ENCODE assay signal across 9 cellular contexts in the genomic region with DNA sequence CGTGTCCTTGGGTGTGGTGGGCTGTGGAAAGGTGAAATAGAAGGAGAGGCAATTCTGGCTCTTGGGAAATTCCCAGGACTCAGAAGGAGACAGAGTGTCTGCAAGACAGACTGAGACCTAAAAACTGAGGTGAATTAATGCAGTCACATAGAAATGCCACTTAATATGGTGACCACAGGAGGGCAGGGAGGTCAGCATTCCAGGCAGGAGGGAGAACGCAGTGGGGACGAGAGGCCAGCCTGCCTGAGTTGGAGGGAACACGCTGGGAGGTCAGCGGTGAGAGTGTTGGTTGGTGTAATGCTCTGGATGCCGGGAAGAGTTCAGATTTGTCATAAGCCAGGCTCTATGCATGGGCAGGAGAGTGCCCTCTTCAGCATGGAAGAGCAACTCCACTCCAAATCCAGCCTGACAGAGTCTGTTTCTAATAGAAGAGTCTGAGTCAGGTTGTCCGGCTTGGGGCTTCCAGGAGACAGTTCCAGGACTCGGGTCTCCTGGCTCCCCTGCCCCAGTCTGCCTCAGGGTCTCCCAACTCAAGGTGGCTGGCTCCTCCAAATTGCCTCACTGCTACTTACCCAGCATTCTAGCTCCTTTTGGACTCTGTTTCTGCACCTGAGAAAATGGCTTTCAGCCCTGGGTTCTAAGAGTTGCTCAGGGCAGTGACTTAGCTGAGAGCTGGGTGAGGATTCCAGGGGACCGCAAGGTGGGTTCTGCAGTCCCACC. TPM values are rescaled to one million over a fixed set of nuclear protein-coding genes. Genes with fewer than 3 reads are reported as not detected.
A peak's percentile ranks its signal among the peaks of the same experiment; 100 is the strongest.
DNase-seq lines count a peak whose midpoint lies in the region; ATAC-seq, FAIRE-seq and TF ChIP-seq lines count a peak whose summit lies in the region.
"Had no signal": no experiment of that assay in that cellular context is flagged by ENCODE, and none has a peak within 500 bp of the region (broad histone marks: within the 10 kb centered on the region; RNA-seq: fewer than 3 reads in every experiment).

No MANE protein-coding gene starts in this region.

- no peak for FAIRE-seq in GM12878 (lab: Jason Lieb, UNC)
- FAIRE-seq: A204.1 had no signal

- BruUV-seq in GM12878 (replicated peaks; lab: Mats Ljungman, UMichigan) = no TSS peak

- H3K9ac ChIP-seq in GM12878 (ENCODE audit: control insufficient read depth, insufficient read depth, low read length) = no peak overlapping the region

- POLR2A ChIA-PET in GM12878 (lab: Charles Lee) = interaction anchor here (0.5 kb wide), 1 partner anchor 13 kb away, joined by 3 read pairs; no protein-coding TSS in a partner anchor

- no peak overlapping the region for H3K27ac ChIP-seq in GM12878 (ENCODE audit: control insufficient read depth, insufficient read depth)
- no peak overlapping the region for H3K27ac ChIP-seq in transverse colon

- no peak overlapping the region for H3K4me3 ChIP-seq in GM12878
- no peak overlapping the region for H3K4me3 ChIP-seq in transverse colon

- DNase-seq in NCI-H1417 (lab: John Stamatoyannopoulos, UW) = peak in 2 of 3 experiments; percentile 1 to 22
- no peak for DNase-seq in NCI-H1417 treated with DMSO at 0.1 percent for 48 hours (lab: John Stamatoyannopoulos, UW)
- DNase-seq in NCI-H1694 (lab: John Stamatoyannopoulos, UW) = peak; percentile 34
- no peak for DNase-seq in GM12878 (ENCODE audit: low read depth, low spot score)
- peak; percentile 86 for DNase-seq in iris pigment epithelial cell (ENCODE audit: low read depth)
- peak; percentile 25 for DNase-seq in transverse colon
- no peak for DNase-seq in effector CD8-positive, alpha-beta T cell (lab: John Stamatoyannopoulos, UW)
- no peak for DNase-seq in NCI-H524 (lab: John Stamatoyannopoulos, UW)

- no peaks in the 10 kb centered on the region for H4K20me1 ChIP-seq in GM12878 (ENCODE audit: control insufficient read depth, insufficient read depth)

- no peak for TF ChIP-seq RAD21 in GM12878 (IDR thresholded peaks at IDR 0.05; ENCODE audit: insufficient read depth, low read depth, low read length)

- no peaks in the 10 kb centered on the region for H3K9me3 ChIP-seq in GM12878 (replicated peaks; ENCODE audit: control insufficient read depth, insufficient read depth, low read length)
- no peaks in the 10 kb centered on the region for H3K9me3 ChIP-seq in transverse colon

- H3K4me1 ChIP-seq in GM12878 (ENCODE audit: control insufficient read depth, insufficient read depth, low read length) (no peaks in the 10 kb centered on the region), transverse colon (peaks cover 0 to 5% (median 0%) of the 10 kb centered on the region in 4 donors)

- no peak for TF ChIP-seq POLR2A in GM12878 (IDR thresholded peaks at IDR 0.05; ENCODE audit: low read depth, low read length)
- TF ChIP-seq POLR2A in transverse colon (IDR thresholded peaks at IDR 0.05) = no peak

- WGBS in GM12878 (ENCODE audit: insufficient coverage, insufficient replicate concordance, low lambda C conversion rate, missing lambda C conversion rate) = 12% methylated on average over 9 of the region's 9 CpGs
- 28 to 43% methylated on average over 1 to 9 of the region's 9 CpGs for WGBS in transverse colon (ENCODE audit: low coverage in 1 of 2), 2 donors

- H3K27me3 ChIP-seq in GM12878 (replicated peaks in 1 of 2; ENCODE audit: control insufficient read depth in 2 of 2, insufficient read depth in 2 of 2, low read length in 1 of 2) = peaks cover 2 to 7% of the 10 kb centered on the region in 2 experiments
- no peaks in the 10 kb centered on the region for H3K27me3 ChIP-seq in transverse colon

- in situ Hi-C loops in GM12878 (cut with MboI) = no loop called here
- in situ Hi-C loops in transverse colon (cut with MboI; ENCODE audit: low pct_ligation_motif_present in 1 of 4, low pct_unique_long_range_greater_than_20kb in 1 of 4, low sequenced_read_pairs in 3 of 4) = no loop called here

- H2AFZ ChIP-seq in GM12878 (ENCODE audit: control insufficient read depth, low read depth, low read length) = no peak overlapping the region

- no peak overlapping the region for H3K4me2 ChIP-seq in GM12878 (ENCODE audit: control insufficient read depth, insufficient read depth)

- TF ChIP-seq EP300 in GM12878 (IDR thresholded peaks at IDR 0.05; ENCODE audit: borderline replicate concordance in 1 of 2, control insufficient read depth in 1 of 2, low read depth in 2 of 2, low read length in 2 of 2) (no peak), transverse colon (IDR thresholded peaks at IDR 0.05; ENCODE audit: low read depth) (no peak)

- no peaks in the 10 kb centered on the region for H3K36me3 ChIP-seq in GM12878 (ENCODE audit: control insufficient read depth in 2 of 2, insufficient read depth in 2 of 2, low read length in 1 of 2)
- no peaks in the 10 kb centered on the region for H3K36me3 ChIP-seq in transverse colon

- H3K79me2 ChIP-seq in GM12878 (ENCODE audit: control insufficient read depth, insufficient read depth, low read length) = no peaks in the 10 kb centered on the region

- RAD21 ChIA-PET in GM12878 (lab: Charles Lee; ENCODE audit: unreplicated experiment) = interaction anchor here (1.6 kb wide), 1 partner anchor 35 kb away, joined by 4 read pairs; no protein-coding TSS in a partner anchor

- peak; percentile 6 to 35 (median 23); a peak in 3 of 6 replicates for TF ChIP-seq CTCF in GM12878 (IDR thresholded peaks at IDR 0.05 in 2 of 3, conservative IDR thresholded peaks at IDR 0.05 in 1 of 3; ENCODE audit: control insufficient read depth in 2 of 3, extremely low read depth in 1 of 3, insufficient read depth in 1 of 3, low read depth in 3 of 3, low read length in 3 of 3)
- TF ChIP-seq CTCF in transverse colon (IDR thresholded peaks at IDR 0.05) = peak; percentile 44 to 55 (median 50)

- SMC1A ChIA-PET in GM12878 (lab: Charles Lee; ENCODE audit: uncharacterized antibody, unreplicated experiment) = interaction anchor here (1.0 to 1.2 kb wide), 2 partner anchors 10 to 35 kb away, joined by 3 to 4 read pairs; no protein-coding TSS in a partner anchor

- CTCF ChIA-PET in GM12878 (lab: Yijun Ruan, JAX) = interaction anchor here (0.7 to 1.2 kb wide), 2 partner anchors 32 to 34 kb away, joined by 3 to 4 read pairs; no protein-coding TSS in a partner anchor

- ATAC-seq in GM12878 = peak; percentile 42; the same call in 2 of the 3 replicates

- intact Hi-C loops in GM12878 (cut with micrococcal nuclease; ENCODE audit: unreplicated experiment) = no loop called here
- intact Hi-C loops in transverse colon (cut with DNase I; ENCODE audit: low total_unique reads) = no loop called here

RNA-seq across cellular contexts. Expression of a gene that starts 5.7 kb away (rescaled TPM):
- total RNA-seq in GM12878 (2013; cell fraction: nucleolus; rRNA removed) = not detected in 2 replicates
- total RNA-seq in GM12878 (2014; rRNA removed) (not detected in 2 replicates), GM12878 (2014; rRNA removed; fragmentation: Illumina TruSeq; extraction: Trizol) (not detected in 2 replicates), GM12878 (2021) (not detected in 2 replicates), transverse colon (under 1 TPM in 1 of 4 donors, not detected in 3; 0.14 TPM)
- polyA plus RNA-seq in GM12878 (2011; ENCODE audit: low read depth) = not detected
- polyA plus RNA-seq in GM12878 (2011; rRNA removed) (not detected in 2 replicates), GM12878 (2014; fragmentation: Illumina TruSeq; extraction: Trizol) (not detected in 2 replicates), GM12878 (2014; fragmentation: Nextera tagmentation; extraction: Ambion mirVana) (not detected), GM12878 (2014; rRNA removed) (not detected in 2 replicates), GM12878 (2016; fragmentation: Nextera tagmentation; extraction: Ambion mirVana) (not detected)
- not detected in 2 replicates for polyA plus RNA-seq in GM12878 (2011; cell fraction: cytosol; rRNA removed)
- polyA plus RNA-seq in GM12878 (2011; cell fraction: nucleus; rRNA removed) = not detected in 2 replicates
- not detected in 2 replicates for polyA plus RNA-seq in GM12878 (2012)
- polyA minus RNA-seq in GM12878 (2011; rRNA and poly(A)+ RNA removed) = not detected in 2 replicates
- not detected in 2 replicates for polyA minus RNA-seq in GM12878 (2011; cell fraction: cytosol; rRNA and poly(A)+ RNA removed)
- polyA minus RNA-seq in GM12878 (2011; cell fraction: nucleus; rRNA and poly(A)+ RNA removed) = not detected in 2 replicates

RNA-seq across cellular contexts. Expression of a gene that starts 30.6 kb away (rescaled TPM):
- total RNA-seq in GM12878 (2013; cell fraction: nucleolus; rRNA removed) = 26.5 and 28.5 TPM in 2 replicates
- total RNA-seq in GM12878 (2014; rRNA removed) (22.3 and 23.3 TPM in 2 replicates), GM12878 (2014; rRNA removed; fragmentation: Illumina TruSeq; extraction: Trizol) (6.9 and 7.2 TPM in 2 replicates), GM12878 (2021) (17.2 and 18.0 TPM in 2 replicates), transverse colon (10 to 100 TPM in 3 of 4 donors, 1 to 10 TPM in 1; 6.7 to 35.4 (median 29.4) TPM)
- polyA plus RNA-seq in GM12878 (2011; ENCODE audit: low read depth) = 25.4 TPM
- polyA plus RNA-seq in GM12878 (2011; rRNA removed) (25.3 and 46.1 TPM in 2 replicates), GM12878 (2014; fragmentation: Illumina TruSeq; extraction: Trizol) (3.5 and 8.1 TPM in 2 replicates), GM12878 (2014; fragmentation: Nextera tagmentation; extraction: Ambion mirVana) (10 to 100 TPM in 1 of 2 experiments, 1 to 10 TPM in 1; 8.1 to 11.3 TPM), GM12878 (2014; rRNA removed) (17.4 and 19.0 TPM in 2 replicates), GM12878 (2016; fragmentation: Nextera tagmentation; extraction: Ambion mirVana) (10 to 100 TPM; 18.8 to 25.2 TPM)
- 48.4 and 55.4 TPM in 2 replicates for polyA plus RNA-seq in GM12878 (2011; cell fraction: cytosol; rRNA removed)
- 39.4 and 60.8 TPM in 2 replicates for polyA plus RNA-seq in GM12878 (2011; cell fraction: nucleus; rRNA removed)
- 27.5 and 29.4 TPM in 2 replicates for polyA plus RNA-seq in GM12878 (2012)
- polyA minus RNA-seq in GM12878 (2011; rRNA and poly(A)+ RNA removed) = 37.5 and 46.2 TPM in 2 replicates
- 6.5 and 8.1 TPM in 2 replicates for polyA minus RNA-seq in GM12878 (2011; cell fraction: cytosol; rRNA and poly(A)+ RNA removed)
- polyA minus RNA-seq in GM12878 (2011; cell fraction: nucleus; rRNA and poly(A)+ RNA removed) = 6.8 and 9.4 TPM in 2 replicates

RNA-seq across cellular contexts. Expression of a gene that starts 57.9 kb away (rescaled TPM):
- total RNA-seq in GM12878 (2013; cell fraction: nucleolus; rRNA removed) = not detected in 2 replicates
- total RNA-seq in GM12878 (2014; rRNA removed) (not detected in 2 replicates), GM12878 (2014; rRNA removed; fragmentation: Illumina TruSeq; extraction: Trizol) (not detected in 2 replicates), GM12878 (2021) (not detected in 2 replicates), transverse colon (not detected)
- polyA plus RNA-seq in GM12878 (2011; ENCODE audit: low read depth) = not detected
- polyA plus RNA-seq in GM12878 (2011; rRNA removed) (not detected in 2 replicates), GM12878 (2014; fragmentation: Illumina TruSeq; extraction: Trizol) (not detected in 2 replicates), GM12878 (2014; fragmentation: Nextera tagmentation; extraction: Ambion mirVana) (not detected), GM12878 (2014; rRNA removed) (0.04 TPM in 1 of 2 replicates, not detected in the other), GM12878 (2016; fragmentation: Nextera tagmentation; extraction: Ambion mirVana) (not detected)
- polyA plus RNA-seq in GM12878 (2011; cell fraction: cytosol; rRNA removed) = not detected in 2 replicates
- 0.04 TPM in 1 of 2 replicates, not detected in the other for polyA plus RNA-seq in GM12878 (2011; cell fraction: nucleus; rRNA removed)
- polyA plus RNA-seq in GM12878 (2012) = not detected in 2 replicates
- not detected in 2 replicates for polyA minus RNA-seq in GM12878 (2011; rRNA and poly(A)+ RNA removed)
- polyA minus RNA-seq in GM12878 (2011; cell fraction: cytosol; rRNA and poly(A)+ RNA removed) = not detected in 2 replicates
- not detected in 2 replicates for polyA minus RNA-seq in GM12878 (2011; cell fraction: nucleus; rRNA and poly(A)+ RNA removed)

Comparison
In these comparisons a context has a peak if more than half of its experiments do, and no peak if none do; other contexts are left out.
1. DNase-seq: peak in NCI-H1417 (2 of 3), NCI-H1694 (single experiment), iris pigment epithelial cell (single experiment) and transverse colon (single experiment); none in NCI-H1417 treated with DMSO at 0.1 percent for 48 hours (single experiment), GM12878 (single experiment), effector CD8-positive, alpha-beta T cell (single experiment) and NCI-H524 (0 of 2).